31 cellular contexts compared by ENCODE assay signal in genomic region chr17:52389632-52390031, GRCh38.
A peak's percentile ranks its signal among the peaks of the same experiment; 100 is the strongest.
DNase-seq lines count a peak whose midpoint lies in the region; ATAC-seq, FAIRE-seq and TF ChIP-seq lines count a peak whose summit lies in the region.
"Had no signal": no experiment of that assay in that cellular context is flagged by ENCODE, and none has a peak within 500 bp of the region (broad histone marks: within the 10 kb centered on the region; RNA-seq: fewer than 3 reads in every experiment).

No MANE protein-coding gene starts in this region.

- TF ChIP-seq EP300 in transverse colon (IDR thresholded peaks at IDR 0.05; ENCODE audit: low read depth): no peak

- H3K27ac ChIP-seq in ascending aorta (peak overlapping the region in 1 of 2 donors; percentile 41), kidney (ENCODE audit: low read depth in 2 of 2, low read length in 2 of 2) (no peak overlapping the region), muscle layer of duodenum (ENCODE audit: low read length) (no peak overlapping the region), transverse colon (peak overlapping the region in 3 of 4 donors; percentile 20 to 29 (median 26))
- H3K27ac ChIP-seq: body of pancreas, dorsolateral prefrontal cortex, thyroid gland had no signal

- TF ChIP-seq CTCF in ascending aorta (IDR thresholded peaks at IDR 0.05) (no peak), kidney (IDR thresholded peaks at IDR 0.05; ENCODE audit: borderline replicate concordance, extremely low read depth, insufficient read depth) (no peak), transverse colon (IDR thresholded peaks at IDR 0.05) (no peak)

- no peaks in the 10 kb centered on the region for H3K27me3 ChIP-seq in ascending aorta
- H3K27me3 ChIP-seq in muscle layer of duodenum (ENCODE audit: low read depth, low read length): no peaks in the 10 kb centered on the region
- H3K27me3 ChIP-seq in transverse colon: no peaks in the 10 kb centered on the region
- H3K27me3 ChIP-seq: body of pancreas, gastroesophageal sphincter, thyroid gland had no signal

- H3K4me1 ChIP-seq in ascending aorta: no peaks in the 10 kb centered on the region
- no peaks in the 10 kb centered on the region for H3K4me1 ChIP-seq in kidney (ENCODE audit: control insufficient read depth in 1 of 2, insufficient read depth in 1 of 2, low read depth in 1 of 2, low read length in 2 of 2)
- H3K4me1 ChIP-seq in muscle layer of duodenum (ENCODE audit: control insufficient read depth in 1 of 2, insufficient read depth in 2 of 2, low read length in 2 of 2): no peaks in the 10 kb centered on the region
- peaks cover 0 to 6% (median 4%) of the 10 kb centered on the region in 4 donors for H3K4me1 ChIP-seq in transverse colon
- H3K4me1 ChIP-seq: body of pancreas, Caco-2, gastroesophageal sphincter, thyroid gland had no signal

- FAIRE-seq in kidney (lab: Jason Lieb, UNC): no peak
- FAIRE-seq: G401.6 had no signal

- WGBS in transverse colon (ENCODE audit: low coverage in 1 of 2), 2 donors: 16 to 30% methylated on average over 4 of the region's 4 CpGs

- in situ Hi-C loops in transverse colon (cut with MboI; ENCODE audit: low pct_ligation_motif_present in 1 of 4, low pct_unique_long_range_greater_than_20kb in 1 of 4, low sequenced_read_pairs in 3 of 4): no loop called here

- DNase-seq in ascending aorta (ENCODE audit: low spot score in 2 of 2) (no peak), kidney (no peak), transverse colon (no peak), SKM-1 treated with dmso at 0.1 percent for 144 hours (lab: John Stamatoyannopoulos, UW; ENCODE audit: unreplicated experiment) (no peak), HPDE6-E6E7 (ENCODE audit: extremely low spot score) (no peak)
- DNase-seq: activated CD4-positive, alpha-beta memory T cell treated with anti-CD3 and anti-CD28 coated beads, Interleukin-2, amount 10 ng/mL, durations not matched to agents 7 days and 5 days; activated CD4-positive, alpha-beta T cell treated with anti-CD3 and anti-CD28 coated beads for 1 hour; activated CD8-positive, alpha-beta memory T cell treated with anti-CD3 and anti-CD28 coated beads, Interleukin-2, amount 50 U/mL, for 4 hours; activated naive CD4-positive, alpha-beta T cell treated with Interleukin-2 at 50 U/mL for 16 hours; body of pancreas; C1 segment of cervical spinal cord; Caco-2; cerebellar nuclear complex; DMS79; dorsolateral prefrontal cortex; hippocampal formation; Kasumi-1; NCI-H1417; NCI-H2029; NCI-H526 treated with DMSO at 0.1 percent for 48 hours; retina; SHP77; stimulated activated naive CD8-positive, alpha-beta T cell treated with anti-CD3 and anti-CD28 coated beads, Interleukin-15, amount 100 ng/mL, for 72 hours; thyroid gland had no signal

- peak overlapping the region; percentile 27 to 41 for H3K4me3 ChIP-seq in ascending aorta
- peak overlapping the region; percentile 30 to 50 for H3K4me3 ChIP-seq in kidney (ENCODE audit: low read length in 2 of 2)
- H3K4me3 ChIP-seq in muscle layer of duodenum (ENCODE audit: low read depth in 1 of 2, low read length in 2 of 2): peak overlapping the region; percentile 10 to 43
- peak overlapping the region in 3 of 4 donors; percentile 3 to 36 (median 19) for H3K4me3 ChIP-seq in transverse colon
- H3K4me3 ChIP-seq: body of pancreas, smooth muscle cell, thyroid gland had no signal

- no peak for TF ChIP-seq POLR2A in transverse colon (IDR thresholded peaks at IDR 0.05)

- H3K9me3 ChIP-seq in ascending aorta (no peaks in the 10 kb centered on the region), kidney (ENCODE audit: control insufficient read depth in 1 of 2, low read length in 2 of 2) (no peaks in the 10 kb centered on the region), muscle layer of duodenum (ENCODE audit: control insufficient read depth in 1 of 2, low read length in 2 of 2) (no peaks in the 10 kb centered on the region), transverse colon (no peaks in the 10 kb centered on the region)
- H3K9me3 ChIP-seq: body of pancreas, Caco-2, gastroesophageal sphincter, thyroid gland had no signal

- no peak overlapping the region for H3K9ac ChIP-seq in kidney (ENCODE audit: low read length in 2 of 2)

- no peak for ATAC-seq in GM19328 (IDR thresholded peaks at IDR 0.05; ENCODE audit: unreplicated experiment)
- ATAC-seq: body of pancreas; gastroesophageal sphincter; HCT116; natural killer cell treated with Interleukin-12 subunit alpha and Interleukin-12 subunit beta and Interleukin-15 and Interleukin-18, amount 100 ng/mL, for 72 hours; stimulated activated naive CD8-positive, alpha-beta T cell treated with anti-CD3 and anti-CD28 coated beads, Interleukin-15, amount 100 ng/mL, for 72 hours had no signal

- intact Hi-C loops in ascending aorta (cut with DNase I): loop anchor here (10.0 kb wide), 1 partner anchor 65 kb away; no protein-coding TSS in a partner anchor
- intact Hi-C loops in kidney (cut with DNase I): no loop called here
- intact Hi-C loops in transverse colon (cut with DNase I; ENCODE audit: low total_unique reads): no loop called here

- H3K36me3 ChIP-seq in ascending aorta: no peaks in the 10 kb centered on the region
- no peaks in the 10 kb centered on the region for H3K36me3 ChIP-seq in kidney (ENCODE audit: control insufficient read depth in 1 of 2, insufficient read depth in 2 of 2, low read length in 2 of 2)
- no peaks in the 10 kb centered on the region for H3K36me3 ChIP-seq in muscle layer of duodenum (ENCODE audit: control insufficient read depth in 1 of 2, insufficient read depth in 2 of 2, low read length in 2 of 2)
- H3K36me3 ChIP-seq in transverse colon: no peaks in the 10 kb centered on the region
- H3K36me3 ChIP-seq: gastroesophageal sphincter, thyroid gland had no signal

Comparison
In these comparisons a context has a peak if more than half of its experiments do, and no peak if none do; other contexts are left out.
1. H3K27ac ChIP-seq: peak in transverse colon (3 of 4); none in kidney (0 of 2) and muscle layer of duodenum (single experiment).
2. Peak in every context shown above with its lines, with median percentiles within 50 percentile points of each other: H3K4me3 ChIP-seq.